Comparison of ENCODE assay signal across 1 cellular context in the genomic region with DNA sequence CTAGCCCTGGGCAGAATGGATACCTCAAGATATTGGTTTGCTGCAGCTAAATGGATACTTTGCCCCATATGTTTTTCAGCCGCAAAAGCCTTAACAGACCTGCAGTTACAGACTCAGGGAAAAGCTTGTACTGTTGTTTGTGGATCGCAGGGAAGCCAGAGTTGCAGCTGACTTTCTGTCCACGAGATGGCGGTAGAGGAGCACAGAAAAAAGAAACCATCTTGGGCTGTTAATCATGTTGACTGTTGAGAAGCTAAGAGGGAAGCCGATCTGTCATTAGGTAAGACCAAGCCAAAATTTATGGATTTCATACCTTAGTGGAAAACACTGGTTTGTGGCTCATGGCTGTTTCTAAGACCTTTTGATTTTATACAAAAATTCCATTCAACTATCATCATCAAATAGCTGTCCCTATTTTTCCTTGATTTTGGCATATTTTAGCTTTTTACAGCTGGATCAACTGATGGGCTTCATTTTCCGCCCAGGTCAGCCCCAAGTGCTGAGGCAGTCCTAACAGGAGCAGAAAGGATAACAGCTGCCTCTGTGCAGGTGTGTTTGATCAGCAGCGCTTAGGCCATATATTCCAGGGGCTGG.
TF ChIP-seq lines count a peak whose summit lies in the region.

No MANE protein-coding gene starts in this region.

TF ChIP-seq in IMR-90, 13 proteins besides CTCF, POLR2A, EP300 and RAD21:
- peak; percentile 82 for TF ChIP-seq SMC3 (IDR thresholded peaks at IDR 0.05; ENCODE audit: low read depth, low read length)
- TF ChIP-seq RFX5 (IDR thresholded peaks at IDR 0.05; ENCODE audit: low read depth, low read length): no peak
TF ChIP-seq in IMR-90: peak in this region for 1.
